Comparison of ENCODE assay signal across 26 cellular contexts in genomic region chr5:6889030-6889429, GRCh38.
"Had no signal": no experiment of that assay in that cellular context is flagged by ENCODE, and none has a peak within 500 bp of the region (broad histone marks: within the 10 kb centered on the region; RNA-seq: fewer than 3 reads in every experiment).

No MANE protein-coding gene starts in this region.

- H3K27me3 ChIP-seq: ascending aorta, breast epithelium, cardiac muscle cell, colonic mucosa, foreskin keratinocyte, gastrocnemius medialis, heart left ventricle had no signal

- H3K4me3 ChIP-seq: ascending aorta, breast epithelium, cardiac muscle cell, colonic mucosa, gastrocnemius medialis, heart left ventricle had no signal

- H3K36me3 ChIP-seq: ascending aorta, breast epithelium, cardiac muscle cell, colonic mucosa, gastrocnemius medialis, heart left ventricle had no signal

- H3K27ac ChIP-seq: ascending aorta, breast epithelium, cardiac muscle cell, colonic mucosa, foreskin keratinocyte, gastrocnemius medialis, heart left ventricle had no signal

- H3K4me1 ChIP-seq: ascending aorta, breast epithelium, colonic mucosa, foreskin keratinocyte, gastrocnemius medialis, heart left ventricle had no signal

- DNase-seq: activated CD4-positive, alpha-beta memory T cell treated with anti-CD3 and anti-CD28 coated beads for 36 hours; activated CD4-positive, alpha-beta T cell treated with anti-CD3 and anti-CD28 coated beads for 36 hours; activated CD4-positive, alpha-beta T cell treated with anti-CD3 and anti-CD28 coated beads, Interleukin-2, amount 10 ng/mL, durations not matched to agents 24 days and 14 days; activated CD4-positive, CD25-positive, alpha-beta regulatory T cell; activated CD4-positive, CD25-positive, alpha-beta regulatory T cell treated with anti-CD3 and anti-CD28 coated beads, Interleukin-2, amount 50 U/mL, for 72 hours; activated CD8-positive, alpha-beta memory T cell treated with anti-CD3 and anti-CD28 coated beads, Interleukin-2, amount 10 ng/mL, durations not matched to agents 7 days and 5 days; activated CD8-positive, alpha-beta memory T cell treated with anti-CD3 and anti-CD28 coated beads, Interleukin-2, amount 50 U/mL, for 4 hours; activated CD8-positive, alpha-beta T cell treated with anti-CD3 and anti-CD28 coated beads, Interleukin-2, amount 10 ng/mL, durations not matched to agents 7 days and 5 days; activated effector memory CD4-positive, alpha-beta T cell treated with anti-CD3 and anti-CD28 coated beads, Interleukin-2, amount 50 U/mL, for 16 hours; activated naive CD4-positive, alpha-beta T cell treated with anti-CD3 and anti-CD28 coated beads, Interleukin-2, amount 10 ng/mL, durations not matched to agents 7 days and 5 days; activated naive CD8-positive, alpha-beta T cell treated with anti-CD3 and anti-CD28 coated beads, Interleukin-2, amount 10 ng/mL, durations not matched to agents 7 days and 5 days; activated T-cell treated with anti-CD3 and anti-CD28 coated beads, Interleukin-2, amount 50 U/mL, for 1 hour; activated T-cell treated with anti-CD3 and anti-CD28 coated beads, Interleukin-2, amount 50 U/mL, for 48 hours; central memory CD4-positive, alpha-beta T cell; cerebellar nuclear complex; colonic mucosa; effector CD8-positive, alpha-beta T cell; endodermal cell; foreskin keratinocyte; gastrocnemius medialis; glutamatergic neuron; heart left ventricle; T-helper 2 cell had no signal
